In the genomic region with DNA sequence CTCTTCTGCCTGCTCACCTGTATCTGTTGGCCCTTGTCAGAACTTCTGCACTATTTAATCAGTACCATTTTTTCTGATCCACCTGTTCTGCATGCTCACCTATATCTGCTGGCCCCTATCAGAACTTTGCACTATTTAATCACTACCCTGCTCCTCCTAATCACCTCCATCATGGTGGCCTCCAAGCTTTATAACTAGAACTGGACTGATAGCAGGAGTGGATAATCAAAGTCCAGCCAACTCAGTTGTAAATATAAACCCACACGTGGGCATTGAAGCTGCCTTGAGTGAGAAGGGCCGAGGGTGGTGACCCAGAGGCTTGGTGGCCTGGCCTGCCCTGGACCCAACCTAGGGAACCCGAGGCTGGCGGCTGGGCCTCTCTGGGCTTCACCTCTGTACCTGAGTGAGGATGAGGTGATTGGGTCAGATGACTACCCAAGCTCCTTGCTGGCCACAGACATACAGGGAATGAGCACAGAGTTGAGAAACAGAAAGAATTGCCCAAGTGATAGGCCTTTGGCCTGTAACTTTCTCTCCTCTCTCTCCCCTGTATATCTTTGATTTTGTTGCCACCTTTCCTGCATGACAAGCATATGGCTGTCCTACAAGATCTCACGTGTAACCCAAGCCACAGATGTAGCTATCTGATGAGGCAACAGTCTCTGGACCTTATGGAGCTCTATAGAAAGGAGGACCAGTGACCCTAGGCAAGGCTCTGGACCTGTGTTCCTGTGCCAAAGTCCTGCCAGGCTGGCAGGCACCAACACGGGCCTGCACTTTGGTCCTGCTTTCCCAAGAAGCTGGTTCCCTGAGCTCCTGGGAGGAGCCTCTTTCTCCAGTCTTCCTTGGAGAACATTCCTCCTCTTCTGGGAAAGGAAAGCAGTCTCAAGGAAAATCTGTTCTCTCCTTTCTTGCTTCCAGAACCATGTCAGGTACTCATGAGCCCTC, we compare ENCODE assay signal across 30 cellular contexts.
"Had no signal": no experiment of that assay in that cellular context is flagged by ENCODE, and none has a peak within 500 bp of the region (broad histone marks: within the 10 kb centered on the region; RNA-seq: fewer than 3 reads in every experiment).

No MANE protein-coding gene starts in this region.

- H3K36me3 Mint-ChIP-seq: activated naive CD8-positive, alpha-beta T cell treated with anti-CD3 and anti-CD28 coated beads for 36 hours; stimulated activated naive B cell treated with anti-CD40 and anti-IgM and Interleukin-4, amounts not matched to agents 10 μg/mL and 1 μg/mL and 100 μg/mL, for 72 hours had no signal

- H3K9me3 Mint-ChIP-seq: activated B cell treated with CpG ODN at 0.5 μM for 24 hours; activated naive CD4-positive, alpha-beta T cell treated with anti-CD3 and anti-CD28 coated beads for 36 hours; activated naive CD8-positive, alpha-beta T cell treated with anti-CD3 and anti-CD28 coated beads for 36 hours; nephron progenitor cell; stimulated activated naive B cell treated with anti-CD40 and anti-IgM and Interleukin-4, amounts not matched to agents 10 μg/mL and 1 μg/mL and 100 μg/mL, for 72 hours; T-helper 2 cell treated with Interferon-gamma antibody and Interleukin-4, amounts not matched to agents 5 μg/mL and 100 μg/mL, for 36 hours had no signal

- H3K4me1 ChIP-seq: adrenal gland, left ventricle myocardium inferior, prostate gland, sigmoid colon, suprapubic skin, tibial nerve had no signal

- H3K9me3 ChIP-seq: adrenal gland, body of pancreas, left ventricle myocardium inferior, neutrophil, ovary, prostate gland, sigmoid colon, suprapubic skin, tibial nerve had no signal

- H3K4me2 ChIP-seq: smooth muscle cell had no signal

- H3K4me3 Mint-ChIP-seq: activated B cell treated with CpG ODN at 0.5 μM for 24 hours; activated naive CD4-positive, alpha-beta T cell treated with anti-CD3 and anti-CD28 coated beads for 36 hours; activated naive CD8-positive, alpha-beta T cell treated with anti-CD3 and anti-CD28 coated beads for 36 hours; nephron progenitor cell; stimulated activated naive B cell treated with anti-CD40 and anti-IgM and Interleukin-4, amounts not matched to agents 10 μg/mL and 1 μg/mL and 100 μg/mL, for 72 hours; T-helper 2 cell treated with Interferon-gamma antibody and Interleukin-4, amounts not matched to agents 5 μg/mL and 100 μg/mL, for 36 hours had no signal

- ATAC-seq: body of pancreas; stimulated activated naive B cell treated with anti-CD40 and anti-IgM and Interleukin-4, amounts not matched to agents 10 μg/mL and 1 μg/mL and 100 μg/mL, for 72 hours had no signal

- H3K27me3 ChIP-seq: adrenal gland, body of pancreas, cardiac muscle cell, neutrophil, ovary, sigmoid colon, suprapubic skin, tibial nerve had no signal

- H3K4me3 ChIP-seq: adrenal gland, body of pancreas, cardiac muscle cell, left ventricle myocardium inferior, ovary, prostate gland, sigmoid colon, smooth muscle cell, suprapubic skin, tibial nerve had no signal

- DNase-seq: activated B cell treated with CpG ODN at 0.5 μM for 24 hours; activated CD4-positive, alpha-beta T cell treated with anti-CD3 and anti-CD28 coated beads, Interleukin-2, amount 50 U/mL, for 4 hours; activated CD8-positive, alpha-beta memory T cell treated with anti-CD3 and anti-CD28 coated beads for 24 hours; activated effector memory CD4-positive, alpha-beta T cell treated with Interleukin-2 at 50 U/mL for 16 hours; activated naive CD4-positive, alpha-beta T cell treated with anti-CD3 and anti-CD28 coated beads for 36 hours; activated naive CD8-positive, alpha-beta T cell treated with anti-CD3 and anti-CD28 coated beads for 36 hours; adrenal gland; aorta; cerebellar nuclear complex; cortex of kidney; head of caudate nucleus; kidney glomerular epithelial cell; left ventricle myocardium inferior; nephron progenitor cell; ovary; retina; sigmoid colon; stimulated activated CD4-positive, alpha-beta T cell treated with anti-CD3 and anti-CD28 coated beads, Interleukin-1b, Interleukin-23, amount 100 ng/mL, for 48 hours; stimulated activated CD4-positive, alpha-beta T cell treated with anti-CD3 and anti-CD28 coated beads, Interleukin-4, amount 100 ng/mL, for 4 hours; stimulated activated CD8-positive, alpha-beta memory T cell treated with anti-CD3 and anti-CD28 coated beads, Interleukin-4, amount 100 ng/mL, for 48 hours; stimulated activated naive B cell treated with anti-CD40 and anti-IgM and Interleukin-4, amounts not matched to agents 10 μg/mL and 1 μg/mL and 100 μg/mL, for 72 hours; T-helper 1 cell had no signal

- H3K4me1 Mint-ChIP-seq: activated B cell treated with CpG ODN at 0.5 μM for 24 hours; activated naive CD8-positive, alpha-beta T cell treated with anti-CD3 and anti-CD28 coated beads for 36 hours; nephron progenitor cell; stimulated activated naive B cell treated with anti-CD40 and anti-IgM and Interleukin-4, amounts not matched to agents 10 μg/mL and 1 μg/mL and 100 μg/mL, for 72 hours had no signal

- H3K27ac ChIP-seq: adrenal gland, body of pancreas, cardiac muscle cell, left ventricle myocardium inferior, neutrophil, ovary, prostate gland, sigmoid colon, suprapubic skin, tibial nerve had no signal

- H3K27me3 Mint-ChIP-seq: stimulated activated naive B cell treated with anti-CD40 and anti-IgM and Interleukin-4, amounts not matched to agents 10 μg/mL and 1 μg/mL and 100 μg/mL, for 72 hours had no signal

- H3K36me3 ChIP-seq: adrenal gland, cardiac muscle cell, left ventricle myocardium inferior, neutrophil, ovary, prostate gland, sigmoid colon, suprapubic skin, tibial nerve had no signal

- H3K27ac Mint-ChIP-seq: activated B cell treated with CpG ODN at 0.5 μM for 24 hours; activated naive CD4-positive, alpha-beta T cell treated with anti-CD3 and anti-CD28 coated beads for 36 hours; activated naive CD8-positive, alpha-beta T cell treated with anti-CD3 and anti-CD28 coated beads for 36 hours; nephron progenitor cell; stimulated activated naive B cell treated with anti-CD40 and anti-IgM and Interleukin-4, amounts not matched to agents 10 μg/mL and 1 μg/mL and 100 μg/mL, for 72 hours; T-helper 2 cell treated with Interferon-gamma antibody and Interleukin-4, amounts not matched to agents 5 μg/mL and 100 μg/mL, for 36 hours had no signal
